ENCODE assay signal across 32 cellular contexts in genomic region chr12:124830306-124830705, GRCh38.
"Had no signal": no experiment of that assay in that cellular context is flagged by ENCODE, and none has a peak within 500 bp of the region (broad histone marks: within the 10 kb centered on the region; RNA-seq: fewer than 3 reads in every experiment).

No MANE protein-coding gene starts in this region.

- H3K9me3 ChIP-seq: ascending aorta, gastrocnemius medialis, pancreas, prostate gland, stomach, tibial artery had no signal

- H3K27me3 ChIP-seq: ascending aorta, gastrocnemius medialis, pancreas, stomach, tibial artery had no signal

- H3K27ac ChIP-seq: ascending aorta, gastrocnemius medialis, left ventricle myocardium inferior, pancreas, prostate gland, stomach, tibial artery had no signal

- ATAC-seq: effector memory CD8-positive, alpha-beta T cell; gastrocnemius medialis; pancreas; stimulated activated memory B cell treated with anti-CD40 and anti-IgM and Interleukin-4, amounts not matched to agents 10 μg/mL and 1 μg/mL and 100 μg/mL, for 72 hours had no signal

- H3K9me3 Mint-ChIP-seq: activated naive CD4-positive, alpha-beta T cell treated with anti-CD3 and anti-CD28 coated beads for 36 hours; activated naive CD8-positive, alpha-beta T cell treated with anti-CD3 and anti-CD28 coated beads for 36 hours; T-helper 2 cell treated with Interferon-gamma antibody and Interleukin-4, amounts not matched to agents 5 μg/mL and 100 μg/mL, for 36 hours had no signal

- H3K4me2 ChIP-seq: smooth muscle cell had no signal

- DNase-seq: activated CD4-positive, alpha-beta T cell treated with anti-CD3 and anti-CD28 coated beads for 4 hours; activated CD4-positive, alpha-beta T cell treated with anti-CD3 and anti-CD28 coated beads, Interleukin-2, amount 50 U/mL, for 48 hours; activated CD4-positive, CD25-positive, alpha-beta regulatory T cell; activated CD8-positive, alpha-beta memory T cell treated with anti-CD3 and anti-CD28 coated beads for 24 hours; activated effector memory CD4-positive, alpha-beta T cell treated with anti-CD3 and anti-CD28 coated beads, Interleukin-2, amount 50 U/mL, for 16 hours; activated naive CD4-positive, alpha-beta T cell treated with anti-CD3 and anti-CD28 coated beads for 36 hours; activated naive CD8-positive, alpha-beta T cell treated with anti-CD3 and anti-CD28 coated beads for 36 hours; cortex of kidney; effector memory CD8-positive, alpha-beta T cell; erythroblast; gastrocnemius medialis; glutamatergic neuron; islet precursor cell; left ventricle myocardium inferior; naive B cell; nucleus accumbens; pancreas; retina; stimulated activated CD4-positive, alpha-beta T cell treated with anti-CD3 and anti-CD28 coated beads, Interleukin-1b, Interleukin-23, amount 100 ng/mL, for 48 hours; stimulated activated CD4-positive, alpha-beta T cell treated with anti-CD3 and anti-CD28 coated beads, Interleukin-4, amount 100 ng/mL, for 4 hours; stimulated activated CD8-positive, alpha-beta memory T cell treated with anti-CD3 and anti-CD28 coated beads, Interleukin-4, amount 100 ng/mL, for 48 hours; stomach; T-helper 1 cell; tibial artery had no signal

- H3K4me1 ChIP-seq: ascending aorta, prostate gland had no signal

- H3K36me3 Mint-ChIP-seq: activated naive CD8-positive, alpha-beta T cell treated with anti-CD3 and anti-CD28 coated beads for 36 hours; mesothelial cell of epicardium; naive B cell had no signal

- H3K27me3 Mint-ChIP-seq: activated naive CD8-positive, alpha-beta T cell treated with anti-CD3 and anti-CD28 coated beads for 36 hours; effector memory CD8-positive, alpha-beta T cell; naive B cell; stimulated activated memory B cell treated with anti-CD40 and anti-IgM and Interleukin-4, amounts not matched to agents 10 μg/mL and 1 μg/mL and 100 μg/mL, for 72 hours had no signal

- H3K4me3 Mint-ChIP-seq: activated naive CD4-positive, alpha-beta T cell treated with anti-CD3 and anti-CD28 coated beads for 36 hours; activated naive CD8-positive, alpha-beta T cell treated with anti-CD3 and anti-CD28 coated beads for 36 hours; activated T-helper 1 cell treated with anti-CD3 and anti-CD28 coated beads, Interleukin-12 subunit alpha, Interleukin-12 subunit beta, Interleukin-2, Interleukin-4 antibody, amounts not matched to agents 30 ng/mL and 10 ng/mL and 1 ng/mL, durations not matched to agents 14 hours and 24 hours and 36 hours; brain; effector memory CD8-positive, alpha-beta T cell; mesothelial cell of epicardium; naive B cell; stimulated activated memory B cell treated with anti-CD40 and anti-IgM and Interleukin-4, amounts not matched to agents 10 μg/mL and 1 μg/mL and 100 μg/mL, for 72 hours; T-helper 2 cell treated with Interferon-gamma antibody and Interleukin-4, amounts not matched to agents 5 μg/mL and 100 μg/mL, for 36 hours had no signal

- H3K4me3 ChIP-seq: ascending aorta, gastrocnemius medialis, left ventricle myocardium inferior, pancreas, prostate gland, smooth muscle cell, stomach, tibial artery had no signal

- H3K36me3 ChIP-seq: ascending aorta, gastrocnemius medialis, left ventricle myocardium inferior, pancreas, prostate gland, stomach, tibial artery had no signal

- H3K27ac Mint-ChIP-seq: activated naive CD4-positive, alpha-beta T cell treated with anti-CD3 and anti-CD28 coated beads for 36 hours; activated naive CD8-positive, alpha-beta T cell treated with anti-CD3 and anti-CD28 coated beads for 36 hours; activated T-helper 1 cell treated with anti-CD3 and anti-CD28 coated beads, Interleukin-12 subunit alpha, Interleukin-12 subunit beta, Interleukin-2, Interleukin-4 antibody, amounts not matched to agents 30 ng/mL and 10 ng/mL and 1 ng/mL, durations not matched to agents 14 hours and 24 hours and 36 hours; effector memory CD8-positive, alpha-beta T cell; mesothelial cell of epicardium; stimulated activated memory B cell treated with anti-CD40 and anti-IgM and Interleukin-4, amounts not matched to agents 10 μg/mL and 1 μg/mL and 100 μg/mL, for 72 hours; T-helper 2 cell treated with Interferon-gamma antibody and Interleukin-4, amounts not matched to agents 5 μg/mL and 100 μg/mL, for 36 hours had no signal
